In the genomic region with DNA sequence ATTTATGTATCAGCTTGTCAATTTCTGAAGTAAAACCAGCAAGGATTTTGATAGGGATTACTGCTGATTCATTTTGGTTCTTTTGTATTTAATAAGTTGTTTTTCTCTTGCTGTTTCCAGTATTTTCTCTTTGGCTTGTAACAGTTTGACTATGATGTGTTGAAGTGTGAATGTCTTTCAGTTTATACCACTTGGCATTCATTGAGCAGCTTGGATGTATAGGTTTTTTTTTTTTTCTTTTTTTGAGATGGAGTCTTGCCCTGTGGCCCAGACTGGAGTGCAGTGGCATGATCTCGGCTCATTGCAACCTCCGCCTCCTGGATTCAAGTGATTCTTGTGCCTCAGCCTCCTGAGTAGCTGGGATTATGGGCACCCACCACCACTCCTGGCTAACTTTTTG, we compare ENCODE assay signal across 7 cellular contexts. TPM values are rescaled to one million over a fixed set of nuclear protein-coding genes. Genes with fewer than 3 reads are reported as not detected.
"Had no signal": no experiment of that assay in that cellular context is flagged by ENCODE, and none has a peak within 500 bp of the region (broad histone marks: within the 10 kb centered on the region; RNA-seq: fewer than 3 reads in every experiment).

No MANE protein-coding gene starts in this region.

RNA-seq across cellular contexts. Expression of gene LDHAL6A, which starts 12.5 kb away (rescaled TPM):
- total RNA-seq: LHCN-M2, MCF 10A, NCI-H460, PC-3, Peyer's patch, Right ventricle myocardium superior, SJSA1 had no signal

RNA-seq across cellular contexts. Expression of gene LDHC, which starts 56.0 kb away (rescaled TPM):
- total RNA-seq: LHCN-M2, MCF 10A, Peyer's patch, Right ventricle myocardium superior had no signal
